ENCODE assay signal across 3 cellular contexts in genomic region chr22:40535642-40536041, GRCh38.
TF ChIP-seq lines count a peak whose summit lies in the region.

No MANE protein-coding gene starts in this region.

TF ChIP-seq in IMR-90, 13 proteins besides CTCF, POLR2A, EP300 and RAD21 (continued from another document):
- TF ChIP-seq RCOR1 (IDR thresholded peaks at IDR 0.05; ENCODE audit: insufficient replicate concordance, low read length) (no peak), MAFK (IDR thresholded peaks at IDR 0.05; ENCODE audit: low read depth, low read length) (no peak), CEBPB (IDR thresholded peaks at IDR 0.05; ENCODE audit: low read depth, low read length) (no peak)
TF ChIP-seq in IMR-90: peak in this region for 0.

TF ChIP-seq in GM12878, 131 proteins besides CTCF, POLR2A, EP300 and RAD21 (continued from another document):
- TF ChIP-seq ZNF384 (IDR thresholded peaks at IDR 0.05; ENCODE audit: borderline replicate concordance, low read depth, low read length) = no peak
- TF ChIP-seq SIN3A (IDR thresholded peaks at IDR 0.05; ENCODE audit: low read depth, low read length) = no peak
- TF ChIP-seq EZH2 (IDR thresholded peaks at IDR 0.05; ENCODE audit: borderline replicate concordance, control insufficient read depth, low read depth, low read length) = no peak
- no peak for TF ChIP-seq PML (IDR thresholded peaks at IDR 0.05; ENCODE audit: low read length)
- TF ChIP-seq CBX3 (IDR thresholded peaks at IDR 0.05; ENCODE audit: borderline replicate concordance, low read depth) = no peak
- TF ChIP-seq SREBF2 (IDR thresholded peaks at IDR 0.05; ENCODE audit: low read length) = no peak
- no peak for TF ChIP-seq SKIL (IDR thresholded peaks at IDR 0.05; ENCODE audit: low read depth, poor library complexity, severe bottlenecking)
- TF ChIP-seq SP1 (IDR thresholded peaks at IDR 0.05; ENCODE audit: low read depth, low read length) = no peak
- no peak for TF ChIP-seq PBX3 (IDR thresholded peaks at IDR 0.05; ENCODE audit: insufficient replicate concordance, low read depth, low read length)
- no peak for TF ChIP-seq BCL11A (IDR thresholded peaks at IDR 0.05; ENCODE audit: low read depth, low read length)
- no peak for TF ChIP-seq SMAD5 (IDR thresholded peaks at IDR 0.05; ENCODE audit: low read depth)
- TF ChIP-seq MXI1 (IDR thresholded peaks at IDR 0.05; ENCODE audit: low read depth, low read length) = no peak
- TF ChIP-seq EED (IDR thresholded peaks at IDR 0.05; ENCODE audit: low read depth) = no peak
- no peak for TF ChIP-seq SRF (IDR thresholded peaks at IDR 0.05; ENCODE audit: low read depth in 2 of 2, low read length in 2 of 2)
- TF ChIP-seq POLR2AphosphoS2 (IDR thresholded peaks at IDR 0.05; ENCODE audit: low read depth, low read length) = no peak
- no peak for TF ChIP-seq ASH2L (IDR thresholded peaks at IDR 0.05; ENCODE audit: borderline replicate concordance, low read depth)

TF ChIP-seq in SK-N-SH treated with all-trans-retinoic acid at 6 μM for 48 hours, 23 proteins besides CTCF, POLR2A, EP300 and RAD21 (continued from another document):
- no peak for TF ChIP-seq ZNF8 (CRISPR knock-in tag; IDR thresholded peaks at IDR 0.05)
- TF ChIP-seq PATZ1 (CRISPR knock-in tag; IDR thresholded peaks at IDR 0.05; ENCODE audit: borderline replicate concordance) = no peak
- TF ChIP-seq CREB5 (CRISPR knock-in tag; IDR thresholded peaks at IDR 0.05; ENCODE audit: low read depth) = no peak
- no peak for TF ChIP-seq CSRNP3 (CRISPR knock-in tag; IDR thresholded peaks at IDR 0.05)
- no peak for TF ChIP-seq ZNF565 (CRISPR knock-in tag; conservative IDR thresholded peaks at IDR 0.05; ENCODE audit: low read depth)
- TF ChIP-seq CSDC2 (CRISPR knock-in tag; IDR thresholded peaks at IDR 0.05) = no peak
- no peak for TF ChIP-seq SNAI2 (CRISPR knock-in tag; IDR thresholded peaks at IDR 0.05)
- TF ChIP-seq PPARA (CRISPR knock-in tag; IDR thresholded peaks at IDR 0.05; ENCODE audit: borderline replicate concordance) = no peak
- TF ChIP-seq ZC3H10 (CRISPR knock-in tag; IDR thresholded peaks at IDR 0.05) = no peak
